8 cellular contexts compared by ENCODE assay signal in the genomic region with DNA sequence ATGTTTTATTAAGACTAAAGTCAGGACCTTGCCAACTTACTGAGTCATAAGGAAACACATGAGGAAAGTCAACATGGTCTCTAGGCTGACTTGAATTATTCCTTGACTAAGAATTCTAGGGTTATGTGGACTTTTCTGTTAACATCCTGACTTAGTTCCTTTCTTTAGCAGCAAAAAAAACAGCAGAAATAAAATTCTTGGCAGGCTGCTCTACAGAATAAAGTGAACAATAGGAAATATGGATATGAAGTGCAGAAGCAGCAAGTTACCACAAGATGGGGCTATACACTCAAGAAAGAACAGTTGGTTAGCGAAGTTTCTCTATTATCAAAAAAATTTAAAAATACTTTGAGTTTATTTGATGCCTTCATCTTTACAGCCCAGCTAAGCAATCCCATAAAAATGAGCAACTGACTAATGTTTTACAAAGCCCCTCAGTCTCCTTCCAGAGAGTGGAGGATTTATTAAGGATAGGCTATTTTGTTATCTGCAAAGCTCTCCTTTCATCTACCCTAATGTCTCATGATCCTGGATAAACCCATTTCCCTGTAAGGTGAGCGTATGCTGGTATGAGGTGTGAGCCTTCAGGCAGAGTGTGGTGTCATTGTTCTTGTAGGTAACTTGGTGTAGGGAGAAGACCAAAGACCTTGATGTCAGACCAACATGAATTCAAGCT.
DNase-seq lines count a peak whose midpoint lies in the region; ATAC-seq, FAIRE-seq and TF ChIP-seq lines count a peak whose summit lies in the region.

No MANE protein-coding gene starts in this region.

- peak; percentile 91 for FAIRE-seq in GM19239 (lab: Jason Lieb, UNC)

- H3K27me3 ChIP-seq in tibial artery, result peaks cover 0 to 8% of the 10 kb centered on the region in 2 donors

- H3K36me3 ChIP-seq in tibial artery, result no peaks in the 10 kb centered on the region

- peaks cover 0 to 7% (median 4%) of the 10 kb centered on the region in 4 donors for H3K4me1 ChIP-seq in tibial artery

- no peaks in the 10 kb centered on the region for H3K9me3 ChIP-seq in tibial artery

- no peak overlapping the region for H3K4me3 ChIP-seq in tibial artery

- ATAC-seq in GM18861 (IDR thresholded peaks at IDR 0.05; ENCODE audit: unreplicated experiment) (no peak), HG03159 (IDR thresholded peaks at IDR 0.05; ENCODE audit: unreplicated experiment) (no peak)

- DNase-seq in CD1c-positive myeloid dendritic cell (ENCODE audit: extremely low spot score), result peak; percentile 79
- peak; percentile 30 for DNase-seq in GM19239 (ENCODE audit: insufficient read length, low spot score)
- peak; percentile 36 for DNase-seq in NCI-H2171 (lab: John Stamatoyannopoulos, UW)
- DNase-seq in astrocyte of the hippocampus (ENCODE audit: low read depth, low spot score), result peak; percentile 65
- DNase-seq in iris pigment epithelial cell (ENCODE audit: low read depth), result peak; percentile 60
- no peak for DNase-seq in tibial artery

- no peak overlapping the region for H3K27ac ChIP-seq in tibial artery

- TF ChIP-seq CTCF in tibial artery (IDR thresholded peaks at IDR 0.05), result peak; percentile 76 to 91

- intact Hi-C loops in tibial artery (cut with DNase I; ENCODE audit: low total_unique reads), result loop anchor here (5.0 to 10.0 kb wide), 2 partner anchors 132 to 265 kb away; a partner anchor contains a TSS

Comparison
In these comparisons a context has a peak if more than half of its experiments do, and no peak if none do; other contexts are left out.
1. DNase-seq: peak in CD1c-positive myeloid dendritic cell (single experiment), GM19239 (single experiment), NCI-H2171 (single experiment), astrocyte of the hippocampus (single experiment) and iris pigment epithelial cell (single experiment); none in tibial artery (0 of 2).